In genomic region chr6:35264550-35265274, GRCh38 we compare ENCODE assay signal across 22 cellular contexts. TPM values are rescaled to one million over a fixed set of nuclear protein-coding genes. Genes with fewer than 3 reads are reported as not detected.
DNase-seq lines count a peak whose midpoint lies in the region; ATAC-seq lines count a peak whose summit lies in the region.
"Had no signal": no experiment of that assay in that cellular context is flagged by ENCODE, and none has a peak within 500 bp of the region (broad histone marks: within the 10 kb centered on the region; RNA-seq: fewer than 3 reads in every experiment).

No MANE protein-coding gene starts in this region.

- H3K9me3 Mint-ChIP-seq in T-cell (no peaks in the 10 kb centered on the region), immature natural killer cell (no peaks in the 10 kb centered on the region)
- H3K9me3 Mint-ChIP-seq in stimulated activated memory B cell treated with anti-CD40 and anti-IgM and Interleukin-4, amounts not matched to agents 10 μg/mL and 1 μg/mL and 100 μg/mL, for 72 hours, result no peaks in the 10 kb centered on the region
- H3K9me3 Mint-ChIP-seq: activated CD4-positive, alpha-beta memory T cell treated with anti-CD3 and anti-CD28 coated beads, Interleukin-2, amount 10 ng/mL, durations not matched to agents 7 days and 5 days had no signal

- peak; percentile 11 for ATAC-seq in Right ventricle myocardium superior (ENCODE audit: poor library complexity)
- ATAC-seq in left cardiac atrium, result no peak
- no peak for ATAC-seq in T-cell (replicated peaks in 1 of 4)
- no peak for ATAC-seq in stimulated activated memory B cell treated with anti-CD40 and anti-IgM and Interleukin-4, amounts not matched to agents 10 μg/mL and 1 μg/mL and 100 μg/mL, for 72 hours
- ATAC-seq in HG02798 (IDR thresholded peaks at IDR 0.05; ENCODE audit: poor library complexity, unreplicated experiment), result no peak

- CTCF ChIA-PET in T-cell (lab: Charles Lee), result interaction anchor here in 1 of 2 donors (0.5 kb wide), 1 partner anchor 61 kb away, joined by 4 read pairs; no protein-coding TSS in a partner anchor

- H3K27ac Mint-ChIP-seq in T-cell (peak overlapping the region; percentile 2 to 3), immature natural killer cell (peak overlapping the region; percentile 89 to 98 (median 92))
- peak overlapping the region; percentile 15 for H3K27ac Mint-ChIP-seq in stimulated activated memory B cell treated with anti-CD40 and anti-IgM and Interleukin-4, amounts not matched to agents 10 μg/mL and 1 μg/mL and 100 μg/mL, for 72 hours
- H3K27ac Mint-ChIP-seq: activated CD4-positive, alpha-beta memory T cell treated with anti-CD3 and anti-CD28 coated beads, Interleukin-2, amount 10 ng/mL, durations not matched to agents 7 days and 5 days had no signal

- H3K27me3 Mint-ChIP-seq in T-cell (no peaks in the 10 kb centered on the region), immature natural killer cell (ENCODE audit: low read depth in 3 of 3) (peaks cover 4 to 9% (median 8%) of the 10 kb centered on the region in 3 donors)
- no peaks in the 10 kb centered on the region for H3K27me3 Mint-ChIP-seq in stimulated activated memory B cell treated with anti-CD40 and anti-IgM and Interleukin-4, amounts not matched to agents 10 μg/mL and 1 μg/mL and 100 μg/mL, for 72 hours
- H3K27me3 Mint-ChIP-seq: activated CD4-positive, alpha-beta memory T cell treated with anti-CD3 and anti-CD28 coated beads, Interleukin-2, amount 10 ng/mL, durations not matched to agents 7 days and 5 days had no signal

- H3K4me1 Mint-ChIP-seq in T-cell, result peaks cover 65 to 72% (median 67%) of the 10 kb centered on the region in 3 donors
- peaks cover 60 to 69% of the 10 kb centered on the region in 2 donors for H3K4me1 Mint-ChIP-seq in immature natural killer cell
- H3K4me1 Mint-ChIP-seq in stimulated activated memory B cell treated with anti-CD40 and anti-IgM and Interleukin-4, amounts not matched to agents 10 μg/mL and 1 μg/mL and 100 μg/mL, for 72 hours, result peaks cover 64% of the 10 kb centered on the region

- H3K36me3 Mint-ChIP-seq in T-cell (peaks cover 3% of the 10 kb centered on the region), immature natural killer cell (peaks cover 0 to 6% (median 0%) of the 10 kb centered on the region in 3 donors)
- H3K36me3 Mint-ChIP-seq in stimulated activated memory B cell treated with anti-CD40 and anti-IgM and Interleukin-4, amounts not matched to agents 10 μg/mL and 1 μg/mL and 100 μg/mL, for 72 hours, result peaks cover 5% of the 10 kb centered on the region

- no peak overlapping the region for H3K4me3 Mint-ChIP-seq in T-cell
- H3K4me3 Mint-ChIP-seq in immature natural killer cell, result peak overlapping the region in 4 of 5 donors; percentile 51 to 87 (median 78)
- H3K4me3 Mint-ChIP-seq in stimulated activated memory B cell treated with anti-CD40 and anti-IgM and Interleukin-4, amounts not matched to agents 10 μg/mL and 1 μg/mL and 100 μg/mL, for 72 hours, result no peak overlapping the region
- H3K4me3 Mint-ChIP-seq: activated CD4-positive, alpha-beta memory T cell treated with anti-CD3 and anti-CD28 coated beads, Interleukin-2, amount 10 ng/mL, durations not matched to agents 7 days and 5 days had no signal

- DNase-seq in Right ventricle myocardium superior, result no peak
- no peak for DNase-seq in left cardiac atrium
- DNase-seq in T-cell, result no peak
- no peak for DNase-seq in immature natural killer cell
- DNase-seq in NCI-H187 treated with DMSO at 0.1 percent for 48 hours (lab: John Stamatoyannopoulos, UW), result no peak
- DNase-seq in activated CD8-positive, alpha-beta memory T cell treated with anti-CD3 and anti-CD28 coated beads for 24 hours, result no peak
- DNase-seq: ACHN; activated CD4-positive, alpha-beta memory T cell treated with anti-CD3 and anti-CD28 coated beads, Interleukin-2, amount 10 ng/mL, durations not matched to agents 7 days and 5 days; activated CD4-positive, CD25-positive, alpha-beta regulatory T cell; activated naive CD4-positive, alpha-beta T cell treated with anti-CD3 and anti-CD28 coated beads, Interleukin-2, amount 50 U/mL, for 16 hours; activated T-cell treated with anti-CD3 and anti-CD28 coated beads, Interleukin-2, amount 50 U/mL, for 1 hour; GF-D8; GOT3; IMR-90; MM.1S; NCI-H1694 treated with DMSO at 0.1 percent for 48 hours; nucleus accumbens; SK-N-SH; T-helper 9 cell; testis had no signal

- POLR2A ChIA-PET in T-cell (lab: Charles Lee), result no interaction called here

- intact Hi-C loops in Right ventricle myocardium superior (cut with DNase I) (no loop called here), left cardiac atrium (cut with DNase I) (no loop called here)

RNA-seq across cellular contexts. Expression of gene ZNF76, which starts 5.2 kb away (rescaled TPM):
- total RNA-seq in Right ventricle myocardium superior (35.3 TPM), left cardiac atrium (10 to 100 TPM; 24.1 to 26.4 TPM), T-cell (10 to 100 TPM; 72.7 to 91.3 (median 84.8) TPM)
- 10 to 100 TPM; 20.7 to 30.5 (median 27.9) TPM for polyA plus RNA-seq in immature natural killer cell

RNA-seq across cellular contexts. Expression of gene DEF6, which starts 32.9 kb away (rescaled TPM):
- total RNA-seq in Right ventricle myocardium superior, result 0.97 TPM
- total RNA-seq in left cardiac atrium, result 1 to 10 TPM; 2.5 to 4.7 TPM
- 100 to 1,000 TPM; 221 to 311 (median 298) TPM for total RNA-seq in T-cell
- polyA plus RNA-seq in immature natural killer cell, result 100 to 1,000 TPM in 1 of 3 donors, 10 to 100 TPM in 2; 90.7 to 226 (median 95.1) TPM

RNA-seq across cellular contexts. Expression of gene SCUBE3, which starts 51.0 kb away (rescaled TPM):
- 9.7 TPM for total RNA-seq in Right ventricle myocardium superior
- under 1 TPM; 0.13 to 0.44 TPM for total RNA-seq in left cardiac atrium
- under 1 TPM in 4 of 5 donors, not detected in 1; 0.03 to 0.14 (median 0.08) TPM for total RNA-seq in T-cell
- polyA plus RNA-seq in immature natural killer cell, result under 1 TPM in 2 of 3 donors, not detected in 1; 0.02 to 0.29 TPM
- total RNA-seq: activated CD4-positive, alpha-beta memory T cell treated with anti-CD3 and anti-CD28 coated beads, Interleukin-2, amount 10 ng/mL, durations not matched to agents 7 days and 5 days had no signal

Comparison
In these comparisons a context has a peak if more than half of its experiments do, and no peak if none do; other contexts are left out.
1. H3K27ac Mint-ChIP-seq: peak in every context shown above with its lines; median percentile 92 in immature natural killer cell; 15 in stimulated activated memory B cell treated with anti-CD40 and anti-IgM and Interleukin-4, amounts not matched to agents 10 μg/mL and 1 μg/mL and 100 μg/mL, for 72 hours; 2 in T-cell.
2. H3K4me3 Mint-ChIP-seq: peak in immature natural killer cell (4 of 5); none in T-cell (0 of 3) and stimulated activated memory B cell treated with anti-CD40 and anti-IgM and Interleukin-4, amounts not matched to agents 10 μg/mL and 1 μg/mL and 100 μg/mL, for 72 hours (single experiment).
3. RNA of gene DEF6, which starts 32.9 kb away (total RNA-seq): 221 to 311 TPM in T-cell; 2.5 to 4.7 TPM in left cardiac atrium and 0.97 TPM in Right ventricle myocardium superior (single experiment); every median in the first group is over 10 times any median in the second.